Comparison of ENCODE assay signal across 8 cellular contexts in genomic region chr5:157142317-157143126, GRCh38. TPM values are rescaled to one million over a fixed set of nuclear protein-coding genes. Genes with fewer than 3 reads are reported as not detected.
A peak's percentile ranks its signal among the peaks of the same experiment; 100 is the strongest.
DNase-seq lines count a peak whose midpoint lies in the region; ATAC-seq and TF ChIP-seq lines count a peak whose summit lies in the region.

A gene with protein sequence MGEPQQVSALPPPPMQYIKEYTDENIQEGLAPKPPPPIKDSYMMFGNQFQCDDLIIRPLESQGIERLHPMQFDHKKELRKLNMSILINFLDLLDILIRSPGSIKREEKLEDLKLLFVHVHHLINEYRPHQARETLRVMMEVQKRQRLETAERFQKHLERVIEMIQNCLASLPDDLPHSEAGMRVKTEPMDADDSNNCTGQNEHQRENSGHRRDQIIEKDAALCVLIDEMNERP (minus strand): TSS chr5:157142865. CDS start chr5:157139431, 3,434 bp downstream.

- TF ChIP-seq POLR2A in Peyer's patch (IDR thresholded peaks at IDR 0.05) (peak; percentile 60 to 80), esophagus squamous epithelium (IDR thresholded peaks at IDR 0.05) (peak in 3 of 4 donors; percentile 69 to 82 (median 78))

- H3K27me3 ChIP-seq in KMS-11 (ENCODE audit: insufficient read depth, low read depth): no peaks in the 10 kb centered on the region
- no peaks in the 10 kb centered on the region for H3K27me3 ChIP-seq in Peyer's patch
- H3K27me3 ChIP-seq in esophagus squamous epithelium: no peaks in the 10 kb centered on the region

- peak; percentile 98 for DNase-seq in DMS53 treated with DMSO at 0.1 percent for 48 hours (lab: John Stamatoyannopoulos, UW; ENCODE audit: unreplicated experiment)
- DNase-seq in Peyer's patch: peak; percentile 87 to 97 (median 91)
- peak; percentile 89 to 92 for DNase-seq in activated T-cell treated with anti-CD3 and anti-CD28 coated beads, Interleukin-2, amount 50 U/mL, for 48 hours
- DNase-seq in esophagus squamous epithelium (lab: John Stamatoyannopoulos, UW): peak; percentile 82
- peak; percentile 99 for DNase-seq in myocyte (ENCODE audit: low read depth)
- DNase-seq in stimulated activated CD8-positive, alpha-beta memory T cell treated with anti-CD3 and anti-CD28 coated beads, Interleukin-7, amount 100 ng/mL, for 48 hours (ENCODE audit: extremely low read depth in 1 of 2, low read depth in 1 of 2): peak; percentile 79 to 93

- peak; percentile 100 for ATAC-seq in GM21737 (IDR thresholded peaks at IDR 0.05; ENCODE audit: unreplicated experiment)

- TF ChIP-seq CTCF in KMS-11 (conservative IDR thresholded peaks at IDR 0.05; ENCODE audit: low read depth, low read length) (no peak), Peyer's patch (IDR thresholded peaks at IDR 0.05) (no peak), esophagus squamous epithelium (IDR thresholded peaks at IDR 0.05) (no peak)

- H2AFZ ChIP-seq in KMS-11 (ENCODE audit: low read depth): peak within 1 kb of the TSS; percentile 80

- H3K79me2 ChIP-seq in KMS-11 (ENCODE audit: insufficient read depth, low read depth): peaks cover 11% of the 10 kb centered on the region

- 0 to 1% methylated on average over 33 to 42 of the region's 48 CpGs for WGBS in esophagus squamous epithelium, 2 donors

- H3K36me3 ChIP-seq in KMS-11 (ENCODE audit: insufficient read depth) (no peaks in the 10 kb centered on the region), Peyer's patch (peaks cover 0 to 12% (median 0%) of the 10 kb centered on the region in 3 donors), esophagus squamous epithelium (peaks cover 0 to 19% (median 0%) of the 10 kb centered on the region in 3 donors)

- H4K20me1 ChIP-seq in KMS-11 (ENCODE audit: insufficient read depth): no peaks in the 10 kb centered on the region

- H3K27ac ChIP-seq in KMS-11 (peak within 1 kb of the TSS; percentile 51), Peyer's patch (peak within 1 kb of the TSS; percentile 75 to 95 (median 91)), esophagus squamous epithelium (peak within 1 kb of the TSS; percentile 89 to 93 (median 92))

- intact Hi-C loops in esophagus squamous epithelium (cut with DNase I): no loop called here

- no peaks in the 10 kb centered on the region for H3K9me3 ChIP-seq in Peyer's patch
- no peaks in the 10 kb centered on the region for H3K9me3 ChIP-seq in esophagus squamous epithelium

- H3K4me3 ChIP-seq in KMS-11 (IDR thresholded peaks at IDR 0.05; ENCODE audit: insufficient read depth, low read depth, low read length) (no peak within 1 kb of the TSS), Peyer's patch (peak within 1 kb of the TSS; percentile 62 to 98 (median 83)), esophagus squamous epithelium (peak within 1 kb of the TSS; percentile 68 to 89 (median 82))

- H3K4me1 ChIP-seq in KMS-11 (ENCODE audit: low read depth, poor library complexity, severe bottlenecking) (no peaks in the 10 kb centered on the region), Peyer's patch (peaks cover 0 to 16% (median 0%) of the 10 kb centered on the region in 4 donors), esophagus squamous epithelium (peaks cover 12 to 21% (median 14%) of the 10 kb centered on the region in 3 donors)

- H3K4me2 ChIP-seq in KMS-11: peak within 1 kb of the TSS; percentile 46

- peak within 1 kb of the TSS; percentile 78 for H3K9ac ChIP-seq in KMS-11

RNA-seq across cellular contexts. Expression of the gene that starts here (rescaled TPM):
- total RNA-seq in Peyer's patch: 10 to 100 TPM in 1 of 4 donors, 1 to 10 TPM in 3; 6.7 to 12.4 (median 7.3) TPM
- 1 to 10 TPM; 4.7 to 8.3 (median 6.9) TPM for total RNA-seq in esophagus squamous epithelium
- 12.4 and 16.0 TPM in 2 replicates for total RNA-seq in myocyte
- 11.0 TPM for polyA plus RNA-seq in myocyte (2012)
